In genomic region chr15:30670056-30670455, GRCh38 we compare ENCODE assay signal across 30 cellular contexts.
DNase-seq lines count a peak whose midpoint lies in the region; ATAC-seq, FAIRE-seq and TF ChIP-seq lines count a peak whose summit lies in the region.
"Had no signal": no experiment of that assay in that cellular context is flagged by ENCODE, and none has a peak within 500 bp of the region (broad histone marks: within the 10 kb centered on the region; RNA-seq: fewer than 3 reads in every experiment).

No MANE protein-coding gene starts in this region.

- H2AFZ ChIP-seq in keratinocyte (ENCODE audit: control insufficient read depth, low read length), result no peak overlapping the region
- H2AFZ ChIP-seq: hepatocyte, parathyroid adenoma had no signal

- H3K4me1 ChIP-seq in A549 (no peaks in the 10 kb centered on the region), keratinocyte (ENCODE audit: control insufficient read depth, extremely low read depth, insufficient read depth, low read length) (no peaks in the 10 kb centered on the region)
- H3K4me1 ChIP-seq: esophagus squamous epithelium, gastrocnemius medialis, parathyroid adenoma had no signal

- H3K36me3 ChIP-seq in bronchial epithelial cell (ENCODE audit: control insufficient read depth, insufficient read depth, low read length) (no peaks in the 10 kb centered on the region), keratinocyte (ENCODE audit: control insufficient read depth in 2 of 2, extremely low read depth in 1 of 2, insufficient read depth in 2 of 2, low read length in 2 of 2) (peaks cover 0 to 3% of the 10 kb centered on the region in 2 experiments)
- H3K36me3 ChIP-seq: esophagus squamous epithelium, gastrocnemius medialis had no signal

- no peak for TF ChIP-seq RAD21 in A549 (conservative IDR thresholded peaks at IDR 0.05 in 1 of 2, IDR thresholded peaks at IDR 0.05 in 1 of 2)

- no peak overlapping the region for H3K4me3 Mint-ChIP-seq in HFFc6
- no peak overlapping the region for H3K4me3 Mint-ChIP-seq in natural killer cell treated with Interleukin-12 subunit alpha and Interleukin-12 subunit beta and Interleukin-15 and Interleukin-18, amount 100 ng/mL, for 72 hours
- H3K4me3 Mint-ChIP-seq: activated CD8-positive, alpha-beta memory T cell treated with anti-CD3 and anti-CD28 coated beads, Interleukin-2, amount 10 ng/mL, durations not matched to agents 7 days and 5 days; brain; CD8-positive, alpha-beta T cell; nephron; T-helper 2 cell treated with Interferon-gamma antibody and Interleukin-4, amounts not matched to agents 5 μg/mL and 100 μg/mL, for 36 hours had no signal

- H4K20me1 ChIP-seq in keratinocyte (ENCODE audit: control insufficient read depth, extremely low read depth, insufficient read depth, low read length), result no peaks in the 10 kb centered on the region

- 97% methylated on average over 2 of the region's 2 CpGs for WGBS in A549 (ENCODE audit: missing lambda C conversion rate)

- H3K4me2 ChIP-seq in A549, result no peak overlapping the region
- H3K4me2 ChIP-seq in keratinocyte (ENCODE audit: control insufficient read depth, extremely low read depth, insufficient read depth, low read depth, low read length), result no peak overlapping the region
- H3K4me2 ChIP-seq: hepatocyte, KMS-11, SK-N-SH had no signal

- H3K4me1 Mint-ChIP-seq in HFFc6 (ENCODE audit: low read depth), result peaks cover 23% of the 10 kb centered on the region
- peaks cover 4 to 11% of the 10 kb centered on the region in 2 donors for H3K4me1 Mint-ChIP-seq in natural killer cell treated with Interleukin-12 subunit alpha and Interleukin-12 subunit beta and Interleukin-15 and Interleukin-18, amount 100 ng/mL, for 72 hours (ENCODE audit: low read depth in 2 of 2)
- H3K4me1 Mint-ChIP-seq: brain, nephron had no signal

- no peak for ATAC-seq in A549
- ATAC-seq in natural killer cell treated with Interleukin-12 subunit alpha and Interleukin-12 subunit beta and Interleukin-15 and Interleukin-18, amount 100 ng/mL, for 72 hours, result no peak
- ATAC-seq: activated CD8-positive, alpha-beta memory T cell treated with anti-CD3 and anti-CD28 coated beads, Interleukin-2, amount 10 ng/mL, durations not matched to agents 7 days and 5 days; CD8-positive, alpha-beta T cell; gastrocnemius medialis; left ventricle myocardium superior had no signal

- FAIRE-seq in A549 (lab: Jason Lieb, UNC) (peak; percentile 36), bronchial epithelial cell (lab: Jason Lieb, UNC) (peak; percentile 40), keratinocyte (lab: Jason Lieb, UNC) (peak; percentile 5)
- FAIRE-seq: H1 had no signal

- dilution Hi-C loops in keratinocyte (cut with MboI; ENCODE audit: extremely low pct_ligation_motif_present, low sequenced_read_pairs), result no loop called here

- H3K27me3 ChIP-seq in bronchial epithelial cell (ENCODE audit: control insufficient read depth, insufficient read depth, low read length), result no peaks in the 10 kb centered on the region
- no peaks in the 10 kb centered on the region for H3K27me3 ChIP-seq in keratinocyte (ENCODE audit: control insufficient read depth, extremely low read depth, insufficient read depth, low read length)
- H3K27me3 ChIP-seq: esophagus squamous epithelium, gastrocnemius medialis, hepatocyte had no signal

- H3K9me3 ChIP-seq in A549, result peaks cover 3% of the 10 kb centered on the region; the same call in 1 of the 3 replicates
- no peaks in the 10 kb centered on the region for H3K9me3 ChIP-seq in keratinocyte (ENCODE audit: control insufficient read depth, low read depth, low read length)
- H3K9me3 ChIP-seq: esophagus squamous epithelium, gastrocnemius medialis, SK-N-SH had no signal

- TF ChIP-seq POLR2A in A549 (IDR thresholded peaks at IDR 0.05; ENCODE audit: low read length), result no peak

- POLR2A ChIA-PET in A549 (lab: Yijun Ruan, JAX), result no interaction called here

- TF ChIP-seq CTCF in A549 (IDR thresholded peaks at IDR 0.05) (no peak), HFFc6 (IDR thresholded peaks at IDR 0.05) (no peak), bronchial epithelial cell (IDR thresholded peaks at IDR 0.05; ENCODE audit: insufficient read depth, low read length, severe bottlenecking) (no peak), keratinocyte (optimal IDR thresholded peaks at IDR 0.05 in 1 of 3, IDR thresholded peaks at IDR 0.05 in 1 of 3, conservative IDR thresholded peaks at IDR 0.05 in 1 of 3; ENCODE audit: extremely low read depth in 1 of 3, insufficient read depth in 2 of 3, low read length in 3 of 3) (no peak), coronary artery (IDR thresholded peaks at IDR 0.05) (no peak)

- no peak for TF ChIP-seq EP300 in A549 (IDR thresholded peaks at IDR 0.05)

- H3K4me3 ChIP-seq in A549, result no peak overlapping the region
- H3K4me3 ChIP-seq in bronchial epithelial cell (ENCODE audit: low read depth, low read length), result no peak overlapping the region
- no peak overlapping the region for H3K4me3 ChIP-seq in keratinocyte (ENCODE audit: control insufficient read depth in 2 of 3, extremely low read depth in 1 of 3, insufficient read depth in 2 of 3, low read depth in 1 of 3, low read length in 3 of 3)
- H3K4me3 ChIP-seq in coronary artery, result no peak overlapping the region
- H3K4me3 ChIP-seq: esophagus squamous epithelium, gastrocnemius medialis, hepatocyte had no signal

- H3K9me1 ChIP-seq in keratinocyte (ENCODE audit: control insufficient read depth, extremely low read depth, insufficient read depth, low read length), result no peaks in the 10 kb centered on the region

- DNase-seq in A549 (ENCODE audit: low read depth in 1 of 2, low spot score in 1 of 2) (no peak), HFFc6 (no peak), bronchial epithelial cell (ENCODE audit: low read depth) (no peak), keratinocyte (ENCODE audit: low read depth, low spot score) (no peak), coronary artery (ENCODE audit: low spot score) (no peak), SW480 (ENCODE audit: low spot score) (no peak)
- no peak for DNase-seq in effector CD8-positive, alpha-beta T cell (lab: John Stamatoyannopoulos, UW)
- DNase-seq in natural killer cell treated with Interleukin-12 subunit alpha and Interleukin-12 subunit beta and Interleukin-15 and Interleukin-18, amount 100 ng/mL, for 72 hours (ENCODE audit: low spot score), result no peak
- DNase-seq: activated CD4-positive, alpha-beta T cell treated with anti-CD3 and anti-CD28 coated beads for 48 hours; activated CD8-positive, alpha-beta memory T cell treated with anti-CD3 and anti-CD28 coated beads, Interleukin-2, amount 10 ng/mL, durations not matched to agents 7 days and 5 days; activated naive CD4-positive, alpha-beta T cell treated with Interleukin-2 at 50 U/mL for 16 hours; activated T-cell treated with anti-CD3 and anti-CD28 coated beads, Interleukin-2, amount 50 U/mL, for 48 hours; CD8-positive, alpha-beta T cell; esophagus squamous epithelium; gastrocnemius medialis; left ventricle myocardium superior; midbrain; NCI-H146; NCI-H2107; NCI-H446; NCI-H82; SK-N-SH; trophoblast cell had no signal

- peaks cover 1% of the 10 kb centered on the region; the same call in 1 of the 2 replicates for H3K27me3 Mint-ChIP-seq in HFFc6 (ENCODE audit: insufficient read depth)
- H3K27me3 Mint-ChIP-seq in natural killer cell treated with Interleukin-12 subunit alpha and Interleukin-12 subunit beta and Interleukin-15 and Interleukin-18, amount 100 ng/mL, for 72 hours, result no peaks in the 10 kb centered on the region
- H3K27me3 Mint-ChIP-seq: activated CD8-positive, alpha-beta memory T cell treated with anti-CD3 and anti-CD28 coated beads, Interleukin-2, amount 10 ng/mL, durations not matched to agents 7 days and 5 days; brain had no signal

- CTCF ChIA-PET in A549 (lab: Yijun Ruan, JAX), result interaction anchor here (0.7 to 1.5 kb wide), 4 partner anchors 8 to 459 kb away, joined by 3 to 4 read pairs (median 4); no protein-coding TSS in a partner anchor

- peak overlapping the region; percentile 20 for H3K27ac Mint-ChIP-seq in HFFc6
- H3K27ac Mint-ChIP-seq in natural killer cell treated with Interleukin-12 subunit alpha and Interleukin-12 subunit beta and Interleukin-15 and Interleukin-18, amount 100 ng/mL, for 72 hours, result no peak overlapping the region
- H3K27ac Mint-ChIP-seq: activated CD8-positive, alpha-beta memory T cell treated with anti-CD3 and anti-CD28 coated beads, Interleukin-2, amount 10 ng/mL, durations not matched to agents 7 days and 5 days; brain; CD8-positive, alpha-beta T cell; T-helper 2 cell treated with Interferon-gamma antibody and Interleukin-4, amounts not matched to agents 5 μg/mL and 100 μg/mL, for 36 hours had no signal

- no peak overlapping the region for H3K27ac ChIP-seq in A549
- no peak overlapping the region for H3K27ac ChIP-seq in keratinocyte (ENCODE audit: control insufficient read depth, insufficient read depth, low read length)
- no peak overlapping the region for H3K27ac ChIP-seq in coronary artery
- H3K27ac ChIP-seq: esophagus squamous epithelium, gastrocnemius medialis, hepatocyte, KMS-11, parathyroid adenoma had no signal

- no peaks in the 10 kb centered on the region for H3K9me3 Mint-ChIP-seq in HFFc6
- H3K9me3 Mint-ChIP-seq in natural killer cell treated with Interleukin-12 subunit alpha and Interleukin-12 subunit beta and Interleukin-15 and Interleukin-18, amount 100 ng/mL, for 72 hours, result no peaks in the 10 kb centered on the region
- H3K9me3 Mint-ChIP-seq: CD8-positive, alpha-beta T cell; T-helper 2 cell treated with Interferon-gamma antibody and Interleukin-4, amounts not matched to agents 5 μg/mL and 100 μg/mL, for 36 hours had no signal

- H3K79me2 ChIP-seq in keratinocyte (ENCODE audit: control insufficient read depth, insufficient read depth, low read length), result no peaks in the 10 kb centered on the region
- H3K79me2 ChIP-seq: hepatocyte, parathyroid adenoma had no signal

- H3K36me3 Mint-ChIP-seq in HFFc6 (ENCODE audit: low read depth), result peaks cover 36% of the 10 kb centered on the region
- peaks cover 5% of the 10 kb centered on the region for H3K36me3 Mint-ChIP-seq in natural killer cell treated with Interleukin-12 subunit alpha and Interleukin-12 subunit beta and Interleukin-15 and Interleukin-18, amount 100 ng/mL, for 72 hours
- H3K36me3 Mint-ChIP-seq: CD8-positive, alpha-beta T cell had no signal

- H3K9ac ChIP-seq in keratinocyte (ENCODE audit: control insufficient read depth, extremely low read depth, insufficient read depth, low read length), result no peak overlapping the region
- H3K9ac ChIP-seq: KMS-11, parathyroid adenoma, SK-N-SH had no signal

TF ChIP-seq in A549, 52 proteins besides CTCF, POLR2A, EP300 and RAD21 (continues in another document):
- TF ChIP-seq ZC3H11A (IDR thresholded peaks at IDR 0.05) (no peak), JUNB (IDR thresholded peaks at IDR 0.05) (no peak), RARB (CRISPR knock-in tag; IDR thresholded peaks at IDR 0.05) (no peak), RCOR1 (IDR thresholded peaks at IDR 0.05; ENCODE audit: low read depth, low read length) (no peak)
